ENCODE assay signal across 7 cellular contexts in genomic region chr13:102187313-102187712, GRCh38.
"Had no signal": no experiment of that assay in that cellular context is flagged by ENCODE, and none has a peak within 500 bp of the region (broad histone marks: within the 10 kb centered on the region; RNA-seq: fewer than 3 reads in every experiment).

No MANE protein-coding gene starts in this region.

- H3K27ac Mint-ChIP-seq: IgD-negative memory B cell had no signal

- H3K4me1 Mint-ChIP-seq: IgD-negative memory B cell had no signal

- ATAC-seq: K562 had no signal

- H3K4me3 Mint-ChIP-seq: IgD-negative memory B cell had no signal

- H3K27me3 Mint-ChIP-seq: IgD-negative memory B cell had no signal

- FAIRE-seq: HTR-8/SVneo, K562 had no signal

- H3K36me3 Mint-ChIP-seq: IgD-negative memory B cell had no signal

- H3K4me3 ChIP-seq: K562 had no signal

- DNase-seq: IMR-90, KBM-7, KG1 had no signal

- H3K27ac ChIP-seq: HL-60 had no signal
